1 cellular context compared by ENCODE assay signal in genomic region chr3:15261274-15261673, GRCh38.
TF ChIP-seq lines count a peak whose summit lies in the region.

No MANE protein-coding gene starts in this region.

TF ChIP-seq in HCT116, 20 proteins besides CTCF, POLR2A, EP300 and RAD21:
- TF ChIP-seq TCF7L2 (IDR thresholded peaks at IDR 0.05; ENCODE audit: borderline replicate concordance, extremely low read depth, insufficient read depth, insufficient read length) (no peak), POLR2AphosphoS5 (IDR thresholded peaks at IDR 0.05; ENCODE audit: low read depth, low read length) (peak; percentile 26; the same call in 1 of the 2 replicates)
